In genomic region chr9:137087409-137087925, GRCh38 we compare ENCODE assay signal across 8 cellular contexts. TPM values are rescaled to one million over a fixed set of nuclear protein-coding genes. Genes with fewer than 3 reads are reported as not detected.
DNase-seq lines count a peak whose midpoint lies in the region; ATAC-seq and TF ChIP-seq lines count a peak whose summit lies in the region.

No MANE protein-coding gene starts in this region.

- no peak for ATAC-seq in CD4-positive, CD25-positive, alpha-beta regulatory T cell (ENCODE audit: low read depth in 2 of 2)
- ATAC-seq in HG03045 (IDR thresholded peaks at IDR 0.05; ENCODE audit: unreplicated experiment), result peak; percentile 2
- ATAC-seq in GM21367 (IDR thresholded peaks at IDR 0.05; ENCODE audit: unreplicated experiment), result no peak

- H3K9ac ChIP-seq in adipocyte (ENCODE audit: low read length), result peak overlapping the region; percentile 92

- H3K27ac Mint-ChIP-seq in CD4-positive, CD25-positive, alpha-beta regulatory T cell, result peak overlapping the region; percentile 80 to 94 (median 93)

- TF ChIP-seq CTCF in tibial artery (IDR thresholded peaks at IDR 0.05), result no peak

- peaks cover 12% of the 10 kb centered on the region for H3K36me3 Mint-ChIP-seq in CD4-positive, CD25-positive, alpha-beta regulatory T cell

- H3K27ac ChIP-seq in CD4-positive, CD25-positive, alpha-beta regulatory T cell (ENCODE audit: insufficient read depth, low read length, poor library complexity, severe bottlenecking), result peak overlapping the region; percentile 96
- H3K27ac ChIP-seq in tibial artery, result peak overlapping the region; percentile 86 to 93

- H3K4me3 Mint-ChIP-seq in CD4-positive, CD25-positive, alpha-beta regulatory T cell, result peak overlapping the region; percentile 89 to 96 (median 91)

- H3K4me1 ChIP-seq in CD4-positive, CD25-positive, alpha-beta regulatory T cell (ENCODE audit: control insufficient read depth, insufficient read depth, low read length, poor library complexity, severe bottlenecking), result peaks cover 31% of the 10 kb centered on the region
- H3K4me1 ChIP-seq in adipocyte (ENCODE audit: control insufficient read depth, insufficient read depth, low read length), result peaks cover 38% of the 10 kb centered on the region
- peaks cover 0 to 46% (median 14%) of the 10 kb centered on the region in 4 donors for H3K4me1 ChIP-seq in tibial artery

- no peaks in the 10 kb centered on the region for H3K9me3 ChIP-seq in CD4-positive, CD25-positive, alpha-beta regulatory T cell (ENCODE audit: control insufficient read depth in 2 of 2, low read length in 2 of 2)
- H3K9me3 ChIP-seq in adipocyte (ENCODE audit: control insufficient read depth, low read length) (no peaks in the 10 kb centered on the region), tibial artery (no peaks in the 10 kb centered on the region)

- DNase-seq in CD4-positive, CD25-positive, alpha-beta regulatory T cell, result peak in 1 of 3 donors; percentile 61
- DNase-seq in adipocyte (ENCODE audit: low read depth), result peak; percentile 25
- DNase-seq in left kidney (ENCODE audit: low read depth, low spot score), result peak; percentile 41
- no peak for DNase-seq in tibial artery
- no peak for DNase-seq in GM19240 (ENCODE audit: insufficient read length, low spot score)
- DNase-seq in NOMO-1 treated with DMSO at 0.1 percent for 48 hours (lab: John Stamatoyannopoulos, UW; ENCODE audit: unreplicated experiment), result no peak

- H3K9me3 Mint-ChIP-seq in CD4-positive, CD25-positive, alpha-beta regulatory T cell, result peaks cover 0 to 2% (median 0%) of the 10 kb centered on the region in 7 donors

- H3K4me3 ChIP-seq in CD4-positive, CD25-positive, alpha-beta regulatory T cell (ENCODE audit: low read depth, low read length), result peak overlapping the region; percentile 80
- H3K4me3 ChIP-seq in adipocyte (ENCODE audit: low read length), result peak overlapping the region; percentile 84
- peak overlapping the region; percentile 70 to 75 for H3K4me3 ChIP-seq in tibial artery

- peaks cover 10 to 44% (median 31%) of the 10 kb centered on the region in 4 donors for H3K4me1 Mint-ChIP-seq in CD4-positive, CD25-positive, alpha-beta regulatory T cell

- peaks cover 11% of the 10 kb centered on the region for H3K36me3 ChIP-seq in CD4-positive, CD25-positive, alpha-beta regulatory T cell (ENCODE audit: control insufficient read depth, insufficient read depth, low read length)
- H3K36me3 ChIP-seq in adipocyte (ENCODE audit: control insufficient read depth, insufficient read depth, low read length, severe bottlenecking) (peaks cover 28% of the 10 kb centered on the region), tibial artery (peaks cover 0 to 38% (median 18%) of the 10 kb centered on the region in 3 donors)

- no peaks in the 10 kb centered on the region for H3K27me3 Mint-ChIP-seq in CD4-positive, CD25-positive, alpha-beta regulatory T cell

- intact Hi-C loops in tibial artery (cut with DNase I; ENCODE audit: low total_unique reads), result no loop called here

- H3K27me3 ChIP-seq in CD4-positive, CD25-positive, alpha-beta regulatory T cell (ENCODE audit: control insufficient read depth, insufficient read depth, low read length), result no peaks in the 10 kb centered on the region
- H3K27me3 ChIP-seq in adipocyte (replicated peaks; ENCODE audit: control insufficient read depth, insufficient read depth, low read length) (no peaks in the 10 kb centered on the region), tibial artery (peaks cover 0 to 2% of the 10 kb centered on the region in 2 donors)

RNA-seq across cellular contexts. Expression of gene MAN1B1, which starts 0.7 kb away (rescaled TPM):
- 71.3 TPM for total RNA-seq in CD4-positive, CD25-positive, alpha-beta regulatory T cell
- 10 to 100 TPM; 42.1 to 53.5 (median 45.7) TPM for polyA plus RNA-seq in CD4-positive, CD25-positive, alpha-beta regulatory T cell

RNA-seq across cellular contexts. Expression of gene UAP1L1, which starts 10.2 kb away (rescaled TPM):
- total RNA-seq in CD4-positive, CD25-positive, alpha-beta regulatory T cell, result 14.8 TPM
- polyA plus RNA-seq in CD4-positive, CD25-positive, alpha-beta regulatory T cell, result 1 to 10 TPM; 1.3 to 3.6 (median 1.7) TPM

RNA-seq across cellular contexts. Expression of gene SAPCD2, which starts 17.1 kb away (rescaled TPM):
- 1.2 TPM for total RNA-seq in CD4-positive, CD25-positive, alpha-beta regulatory T cell
- polyA plus RNA-seq in CD4-positive, CD25-positive, alpha-beta regulatory T cell, result under 1 TPM; 0.09 to 0.62 (median 0.18) TPM

RNA-seq across cellular contexts. Expression of gene DPP7, which starts 27.1 kb away (rescaled TPM):
- 343 TPM for total RNA-seq in CD4-positive, CD25-positive, alpha-beta regulatory T cell
- polyA plus RNA-seq in CD4-positive, CD25-positive, alpha-beta regulatory T cell, result 100 to 1,000 TPM; 119 to 164 (median 153) TPM

RNA-seq across cellular contexts. Expression of gene ENTPD2, which starts 33.6 kb away (rescaled TPM):
- not detected for total RNA-seq in CD4-positive, CD25-positive, alpha-beta regulatory T cell
- not detected for polyA plus RNA-seq in CD4-positive, CD25-positive, alpha-beta regulatory T cell

Comparison
In these comparisons a context has a peak if more than half of its experiments do, and no peak if none do; other contexts are left out.
1. DNase-seq: peak in adipocyte (single experiment) and left kidney (single experiment); none in tibial artery (0 of 2), GM19240 (single experiment) and NOMO-1 treated with DMSO at 0.1 percent for 48 hours (single experiment).
2. Peak in every context shown above with its lines, with median percentiles within 50 percentile points of each other: H3K4me3 ChIP-seq.